ENCODE assay signal across 8 cellular contexts in genomic region chr2:61470122-61470951, GRCh38. TPM values are rescaled to one million over a fixed set of nuclear protein-coding genes. Genes with fewer than 3 reads are reported as not detected.
DNase-seq lines count a peak whose midpoint lies in the region; ATAC-seq and TF ChIP-seq lines count a peak whose summit lies in the region.

No MANE protein-coding gene starts in this region.

- intact Hi-C loops in CD14-positive monocyte (cut with micrococcal nuclease): loop anchor here (2.0 to 5.0 kb wide), 4 partner anchors 43 to 68 kb away; partner anchors contain the start of gene XPO1 (in 2 of the 2)
- intact Hi-C loops in activated T-helper 1 cell treated with anti-CD3 and anti-CD28 coated beads, Interleukin-12 subunit alpha, Interleukin-12 subunit beta, Interleukin-2, Interleukin-4 antibody, amounts not matched to agents 30 ng/mL and 10 ng/mL and 1 ng/mL, durations not matched to agents 14 hours and 24 hours and 36 hours (cut with micrococcal nuclease): loop anchor here (2.0 to 5.0 kb wide), 4 partner anchors 202 to 1237 kb away; partner anchors contain the start of genes CCT4 and EHBP1

- no peaks in the 10 kb centered on the region for H3K9me3 Mint-ChIP-seq in CD14-positive monocyte
- no peaks in the 10 kb centered on the region for H3K9me3 Mint-ChIP-seq in activated T-helper 1 cell treated with anti-CD3 and anti-CD28 coated beads, Interleukin-12 subunit alpha, Interleukin-12 subunit beta, Interleukin-2, Interleukin-4 antibody, amounts not matched to agents 30 ng/mL and 10 ng/mL and 1 ng/mL, durations not matched to agents 14 hours and 24 hours and 36 hours
- H3K9me3 Mint-ChIP-seq in natural killer cell treated with Interleukin-12 subunit alpha and Interleukin-12 subunit beta and Interleukin-15 and Interleukin-18, amount 100 ng/mL, for 72 hours: no peaks in the 10 kb centered on the region

- ATAC-seq in GM19438 (IDR thresholded peaks at IDR 0.05; ENCODE audit: low read depth, unreplicated experiment): peak; percentile 15
- ATAC-seq in natural killer cell treated with Interleukin-12 subunit alpha and Interleukin-12 subunit beta and Interleukin-15 and Interleukin-18, amount 100 ng/mL, for 72 hours: peak; percentile 71 to 80

- DNase-seq in CD14-positive monocyte (ENCODE audit: low spot score) (peak; percentile 70), HT-29 (ENCODE audit: low spot score) (peak; percentile 83), fibroblast of mammary gland (ENCODE audit: low read depth) (peak; percentile 50)
- peak; percentile 63 for DNase-seq in activated T-helper 1 cell treated with anti-CD3 and anti-CD28 coated beads, Interleukin-12 subunit alpha, Interleukin-12 subunit beta, Interleukin-2, Interleukin-4 antibody, amounts not matched to agents 30 ng/mL and 10 ng/mL and 1 ng/mL, durations not matched to agents 14 hours and 24 hours and 36 hours (ENCODE audit: low spot score)
- peak; percentile 88 for DNase-seq in natural killer cell treated with Interleukin-12 subunit alpha and Interleukin-12 subunit beta and Interleukin-15 and Interleukin-18, amount 100 ng/mL, for 72 hours (ENCODE audit: low spot score)
- DNase-seq in stimulated activated naive CD4-positive, alpha-beta T cell (lab: John Stamatoyannopoulos, UW): peak; percentile 46 to 82 (median 76)

- peak overlapping the region; percentile 92 for H3K4me3 ChIP-seq in fibroblast of mammary gland (ENCODE audit: control insufficient read depth, low read depth, low read length)

- peaks cover 28% of the 10 kb centered on the region for H3K4me1 Mint-ChIP-seq in CD14-positive monocyte
- H3K4me1 Mint-ChIP-seq in activated T-helper 1 cell treated with anti-CD3 and anti-CD28 coated beads, Interleukin-12 subunit alpha, Interleukin-12 subunit beta, Interleukin-2, Interleukin-4 antibody, amounts not matched to agents 30 ng/mL and 10 ng/mL and 1 ng/mL, durations not matched to agents 14 hours and 24 hours and 36 hours (ENCODE audit: low read depth): peaks cover 28% of the 10 kb centered on the region
- peaks cover 16 to 19% of the 10 kb centered on the region in 2 donors for H3K4me1 Mint-ChIP-seq in natural killer cell treated with Interleukin-12 subunit alpha and Interleukin-12 subunit beta and Interleukin-15 and Interleukin-18, amount 100 ng/mL, for 72 hours (ENCODE audit: low read depth in 2 of 2)

- H3K27ac Mint-ChIP-seq in CD14-positive monocyte: peak overlapping the region; percentile 88 to 98 (median 96)
- peak overlapping the region; percentile 94 for H3K27ac Mint-ChIP-seq in activated T-helper 1 cell treated with anti-CD3 and anti-CD28 coated beads, Interleukin-12 subunit alpha, Interleukin-12 subunit beta, Interleukin-2, Interleukin-4 antibody, amounts not matched to agents 30 ng/mL and 10 ng/mL and 1 ng/mL, durations not matched to agents 14 hours and 24 hours and 36 hours
- peak overlapping the region; percentile 90 to 95 for H3K27ac Mint-ChIP-seq in natural killer cell treated with Interleukin-12 subunit alpha and Interleukin-12 subunit beta and Interleukin-15 and Interleukin-18, amount 100 ng/mL, for 72 hours

- peaks cover 0 to 2% (median 0%) of the 10 kb centered on the region in 3 donors for H3K27me3 Mint-ChIP-seq in CD14-positive monocyte (ENCODE audit: low read depth in 3 of 3)
- no peaks in the 10 kb centered on the region for H3K27me3 Mint-ChIP-seq in activated T-helper 1 cell treated with anti-CD3 and anti-CD28 coated beads, Interleukin-12 subunit alpha, Interleukin-12 subunit beta, Interleukin-2, Interleukin-4 antibody, amounts not matched to agents 30 ng/mL and 10 ng/mL and 1 ng/mL, durations not matched to agents 14 hours and 24 hours and 36 hours (ENCODE audit: insufficient read depth)
- H3K27me3 Mint-ChIP-seq in natural killer cell treated with Interleukin-12 subunit alpha and Interleukin-12 subunit beta and Interleukin-15 and Interleukin-18, amount 100 ng/mL, for 72 hours: no peaks in the 10 kb centered on the region

- TF ChIP-seq CTCF in CD14-positive monocyte (IDR thresholded peaks at IDR 0.05) (no peak), fibroblast of mammary gland (conservative IDR thresholded peaks at IDR 0.05; ENCODE audit: control insufficient read depth, insufficient read depth, low read depth, low read length) (no peak)

- peaks cover 0 to 11% of the 10 kb centered on the region in 2 donors for H3K36me3 Mint-ChIP-seq in CD14-positive monocyte
- H3K36me3 Mint-ChIP-seq in activated T-helper 1 cell treated with anti-CD3 and anti-CD28 coated beads, Interleukin-12 subunit alpha, Interleukin-12 subunit beta, Interleukin-2, Interleukin-4 antibody, amounts not matched to agents 30 ng/mL and 10 ng/mL and 1 ng/mL, durations not matched to agents 14 hours and 24 hours and 36 hours (ENCODE audit: low read depth): peaks cover 8% of the 10 kb centered on the region
- peaks cover 5% of the 10 kb centered on the region for H3K36me3 Mint-ChIP-seq in natural killer cell treated with Interleukin-12 subunit alpha and Interleukin-12 subunit beta and Interleukin-15 and Interleukin-18, amount 100 ng/mL, for 72 hours

- peak overlapping the region; percentile 94 to 95 for H3K4me3 Mint-ChIP-seq in CD14-positive monocyte
- H3K4me3 Mint-ChIP-seq in activated T-helper 1 cell treated with anti-CD3 and anti-CD28 coated beads, Interleukin-12 subunit alpha, Interleukin-12 subunit beta, Interleukin-2, Interleukin-4 antibody, amounts not matched to agents 30 ng/mL and 10 ng/mL and 1 ng/mL, durations not matched to agents 14 hours and 24 hours and 36 hours: peak overlapping the region; percentile 93
- peak overlapping the region; percentile 87 for H3K4me3 Mint-ChIP-seq in natural killer cell treated with Interleukin-12 subunit alpha and Interleukin-12 subunit beta and Interleukin-15 and Interleukin-18, amount 100 ng/mL, for 72 hours

TF ChIP-seq in PFSK-1, 5 proteins besides CTCF, POLR2A, EP300 and RAD21:
- TF ChIP-seq FOXP2 (optimal IDR thresholded peaks at IDR 0.05; ENCODE audit: borderline replicate concordance, extremely low read depth, extremely low read length, insufficient read depth) (no peak), SIN3A (IDR thresholded peaks at IDR 0.05; ENCODE audit: borderline replicate concordance, insufficient read depth, low read length) (0 out of 2 replicates have a peak, but pooled peaks have one; percentile 22), TAF1 (IDR thresholded peaks at IDR 0.05; ENCODE audit: borderline replicate concordance, insufficient read depth, low read length) (peak; percentile 25; the same call in 1 of the 2 replicates)

RNA-seq across cellular contexts. Expression of gene USP34, which starts 0.6 kb away (rescaled TPM):
- polyA plus RNA-seq in CD14-positive monocyte: 1 to 10 TPM; 2.8 to 5.9 TPM
- total RNA-seq in HT-29 (2014; rRNA removed; shearing (Covaris generic)): 35.4 and 40.6 TPM in 2 replicates
- polyA plus RNA-seq in PFSK-1 (2012; ENCODE audit: insufficient read length, low read depth): 28.5 TPM
- total RNA-seq in activated T-helper 1 cell treated with anti-CD3 and anti-CD28 coated beads, Interleukin-12 subunit alpha, Interleukin-12 subunit beta, Interleukin-2, Interleukin-4 antibody, amounts not matched to agents 30 ng/mL and 10 ng/mL and 1 ng/mL, durations not matched to agents 14 hours and 24 hours and 36 hours: 91.3 and 98.1 TPM in 2 replicates
- 100 to 1,000 TPM in 1 of 2 donors, 10 to 100 TPM in 1; 92.3 to 125 TPM for total RNA-seq in natural killer cell treated with Interleukin-12 subunit alpha and Interleukin-12 subunit beta and Interleukin-15 and Interleukin-18, amount 100 ng/mL, for 72 hours

Comparison
In these comparisons a context has a peak if more than half of its experiments do, and no peak if none do; other contexts are left out.
1. Peak in every context shown above with its lines: DNase-seq, ATAC-seq and H3K4me3 ChIP-seq.